In the genomic region with DNA sequence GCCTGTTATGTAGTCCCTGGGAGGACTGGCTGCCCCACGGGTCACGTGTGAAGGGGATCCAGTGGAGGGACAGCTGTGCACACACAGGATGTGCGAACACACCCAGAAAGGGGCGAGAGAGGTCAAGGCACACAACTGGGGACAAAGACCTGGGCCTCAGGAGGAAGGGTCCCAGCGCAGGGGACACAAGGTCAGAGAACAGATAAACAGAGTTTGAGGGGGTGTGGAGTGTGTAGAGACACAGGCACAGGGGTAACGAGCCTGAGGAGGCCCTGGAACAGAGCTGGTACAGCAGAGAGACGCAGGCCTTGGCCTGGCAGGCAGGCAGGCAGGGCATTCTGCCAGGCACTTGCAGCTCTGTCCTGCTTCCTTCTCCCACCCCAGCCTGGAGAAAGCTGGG, we compare ENCODE assay signal across 23 cellular contexts. TPM values are rescaled to one million over a fixed set of nuclear protein-coding genes. Genes with fewer than 3 reads are reported as not detected.
DNase-seq lines count a peak whose midpoint lies in the region; ATAC-seq, FAIRE-seq and TF ChIP-seq lines count a peak whose summit lies in the region.
"Had no signal": no experiment of that assay in that cellular context is flagged by ENCODE, and none has a peak within 500 bp of the region (broad histone marks: within the 10 kb centered on the region; RNA-seq: fewer than 3 reads in every experiment).

No MANE protein-coding gene starts in this region.

- no peaks in the 10 kb centered on the region for H4K20me1 ChIP-seq in HepG2 (ENCODE audit: insufficient read depth, low read length)
- H4K20me1 ChIP-seq: BLaER1 had no signal

- no peak overlapping the region for H3K4me3 Mint-ChIP-seq in activated CD4-positive, alpha-beta T cell treated with anti-CD3 and anti-CD28 coated beads for 36 hours
- no peak overlapping the region for H3K4me3 Mint-ChIP-seq in activated T-helper 17 cell treated with anti-CD3 and anti-CD28 coated beads, Interleukin-2, amount 50 U/mL, for 72 hours
- no peak overlapping the region for H3K4me3 Mint-ChIP-seq in naive thymus-derived CD4-positive, alpha-beta T cell
- H3K4me3 Mint-ChIP-seq: activated CD4-positive, alpha-beta memory T cell treated with anti-CD3 and anti-CD28 coated beads for 36 hours; HFFc6; nephron; T-cell had no signal

- no TSS peak for BruUV-seq in HepG2 (replicated peaks; lab: Mats Ljungman, UMichigan)

- no peak for TF ChIP-seq CTCF in HepG2 (CRISPR knock-in tag; IDR thresholded peaks at IDR 0.05)

- no peak for TF ChIP-seq EP300 in HepG2 (IDR thresholded peaks at IDR 0.05; ENCODE audit: low read depth in 2 of 2, low read length in 2 of 2)
- TF ChIP-seq EP300 in HepG2 (CRISPR knock-in tag; IDR thresholded peaks at IDR 0.05; ENCODE audit: borderline replicate concordance), result no peak

- H3K4me1 ChIP-seq in naive thymus-derived CD4-positive, alpha-beta T cell (ENCODE audit: control insufficient read depth in 2 of 2, insufficient read depth in 2 of 2, low read length in 2 of 2), result no peaks in the 10 kb centered on the region
- H3K4me1 ChIP-seq in HepG2 (ENCODE audit: insufficient read depth, low read length), result peaks cover 5% of the 10 kb centered on the region
- H3K4me1 ChIP-seq: A549, BLaER1, upper lobe of left lung had no signal

- POLR2A ChIA-PET in activated CD4-positive, alpha-beta T cell treated with anti-CD3 and anti-CD28 coated beads for 36 hours (lab: Charles Lee), result interaction anchor here (1.3 kb wide), 1 partner anchor 43 kb away, joined by 3 read pairs; no protein-coding TSS in a partner anchor
- POLR2A ChIA-PET in naive thymus-derived CD4-positive, alpha-beta T cell (lab: Charles Lee), result interaction anchor here (0.6 to 3.8 kb wide), 3 partner anchors 10 to 32 kb away, joined by 3 to 26 read pairs (median 3); no protein-coding TSS in a partner anchor
- POLR2A ChIA-PET in HepG2 (lab: Yijun Ruan, JAX), result no interaction called here

- no peak overlapping the region for H3K9ac ChIP-seq in HepG2 (ENCODE audit: insufficient read depth, low read depth, low read length)
- H3K9ac ChIP-seq: BLaER1 had no signal

- no peaks in the 10 kb centered on the region for H3K9me3 ChIP-seq in naive thymus-derived CD4-positive, alpha-beta T cell (ENCODE audit: control insufficient read depth in 2 of 3, low read length in 3 of 3)
- H3K9me3 ChIP-seq in HepG2 (ENCODE audit: low read length), result no peaks in the 10 kb centered on the region
- H3K9me3 ChIP-seq: A549, BLaER1, upper lobe of left lung had no signal

- H3K4me3 ChIP-seq in naive thymus-derived CD4-positive, alpha-beta T cell (ENCODE audit: low read length), result no peak overlapping the region
- no peak overlapping the region for H3K4me3 ChIP-seq in HepG2 (replicated peaks in 1 of 3; ENCODE audit: insufficient read depth in 1 of 3, low read depth in 2 of 3, low read length in 3 of 3)
- H3K4me3 ChIP-seq: A549, BLaER1, hepatocyte, upper lobe of left lung had no signal

- TF ChIP-seq POLR2A in HepG2 (IDR thresholded peaks at IDR 0.05; ENCODE audit: insufficient read depth in 1 of 2, low read depth in 2 of 2, low read length in 2 of 2), result no peak

- H2AFZ ChIP-seq in HepG2 (ENCODE audit: low read length), result no peak overlapping the region
- H2AFZ ChIP-seq: hepatocyte had no signal

- intact Hi-C loops in activated CD4-positive, alpha-beta T cell treated with anti-CD3 and anti-CD28 coated beads for 36 hours (cut with DNase I, micrococcal nuclease), result no loop called here
- intact Hi-C loops in naive thymus-derived CD4-positive, alpha-beta T cell (cut with micrococcal nuclease), result no loop called here
- intact Hi-C loops in HepG2 (cut with micrococcal nuclease; ENCODE audit: unreplicated experiment), result no loop called here

- peak overlapping the region; percentile 67 for H3K27ac Mint-ChIP-seq in activated CD4-positive, alpha-beta T cell treated with anti-CD3 and anti-CD28 coated beads for 36 hours
- H3K27ac Mint-ChIP-seq in activated T-helper 17 cell treated with anti-CD3 and anti-CD28 coated beads, Interleukin-2, amount 50 U/mL, for 72 hours, result peak overlapping the region; percentile 38
- H3K27ac Mint-ChIP-seq in naive thymus-derived CD4-positive, alpha-beta T cell, result peak overlapping the region in 1 of 9 donors; percentile 56
- H3K27ac Mint-ChIP-seq: HFFc6, nephron had no signal

- H3K79me2 ChIP-seq in HepG2 (ENCODE audit: insufficient read depth, low read length), result no peaks in the 10 kb centered on the region
- H3K79me2 ChIP-seq: hepatocyte had no signal

- DNase-seq in activated CD4-positive, alpha-beta T cell treated with anti-CD3 and anti-CD28 coated beads for 36 hours, result no peak
- no peak for DNase-seq in activated CD4-positive, alpha-beta T cell treated with anti-CD3 and anti-CD28 coated beads, Interleukin-2, amount 50 U/mL, for 48 hours
- peak; percentile 96 for DNase-seq in DMS53 (lab: John Stamatoyannopoulos, UW)
- no peak for DNase-seq in naive thymus-derived CD4-positive, alpha-beta T cell
- no peak for DNase-seq in stimulated activated naive CD4-positive, alpha-beta T cell (lab: John Stamatoyannopoulos, UW)
- DNase-seq in HepG2 (ENCODE audit: low spot score), result no peak
- DNase-seq: DMS79 treated with DMSO at 0.1 percent for 48 hours; HFFc6; Kasumi-1; mammary epithelial cell; NCI-H1105; stimulated activated CD4-positive, alpha-beta T cell treated with anti-CD3 and anti-CD28 coated beads, Interleukin-15, amount 100 ng/mL, for 24 hours; stimulated activated naive CD4-positive, alpha-beta T cell treated with Interleukin-2 at 50 U/mL for 16 hours; T-cell; upper lobe of left lung had no signal

- in situ Hi-C loops in HepG2 (cut with HindIII; ENCODE audit: extremely low pct_ligation_motif_present, low pct_unique_long_range_greater_than_20kb), result no loop called here

- H3K27me3 ChIP-seq in naive thymus-derived CD4-positive, alpha-beta T cell (ENCODE audit: control insufficient read depth in 2 of 2, insufficient read depth in 2 of 2, low read length in 2 of 2), result no peaks in the 10 kb centered on the region
- H3K27me3 ChIP-seq in HepG2 (ENCODE audit: control insufficient read depth in 1 of 2, insufficient read depth in 2 of 2, low read length in 2 of 2), result no peaks in the 10 kb centered on the region
- H3K27me3 ChIP-seq: BLaER1, hepatocyte, upper lobe of left lung had no signal

- H3K27me3 Mint-ChIP-seq in activated CD4-positive, alpha-beta T cell treated with anti-CD3 and anti-CD28 coated beads for 36 hours, result no peaks in the 10 kb centered on the region
- H3K27me3 Mint-ChIP-seq in activated T-helper 17 cell treated with anti-CD3 and anti-CD28 coated beads, Interleukin-2, amount 50 U/mL, for 72 hours, result no peaks in the 10 kb centered on the region
- H3K27me3 Mint-ChIP-seq in naive thymus-derived CD4-positive, alpha-beta T cell, result no peaks in the 10 kb centered on the region
- H3K27me3 Mint-ChIP-seq: activated CD4-positive, alpha-beta memory T cell treated with anti-CD3 and anti-CD28 coated beads for 36 hours; T-cell had no signal

- no peaks in the 10 kb centered on the region for H3K9me3 Mint-ChIP-seq in activated CD4-positive, alpha-beta T cell treated with anti-CD3 and anti-CD28 coated beads for 36 hours (ENCODE audit: low read depth)
- no peaks in the 10 kb centered on the region for H3K9me3 Mint-ChIP-seq in activated T-helper 17 cell treated with anti-CD3 and anti-CD28 coated beads, Interleukin-2, amount 50 U/mL, for 72 hours
- no peaks in the 10 kb centered on the region for H3K9me3 Mint-ChIP-seq in naive thymus-derived CD4-positive, alpha-beta T cell
- H3K9me3 Mint-ChIP-seq: activated CD4-positive, alpha-beta memory T cell treated with anti-CD3 and anti-CD28 coated beads for 36 hours; HFFc6; nephron; T-cell had no signal

- no peak for FAIRE-seq in HepG2 (lab: Jason Lieb, UNC)
- FAIRE-seq: A549, islet of Langerhans had no signal

- H3K36me3 ChIP-seq in naive thymus-derived CD4-positive, alpha-beta T cell (ENCODE audit: control insufficient read depth in 2 of 3, insufficient read depth in 3 of 3, low read length in 3 of 3), result peaks cover 0 to 83% (median 8%) of the 10 kb centered on the region in 3 experiments
- peaks cover 25 to 47% of the 10 kb centered on the region in 2 experiments for H3K36me3 ChIP-seq in HepG2 (replicated peaks in 1 of 2; ENCODE audit: control insufficient read depth in 1 of 2, insufficient read depth in 2 of 2, low read length in 2 of 2)

- H3K4me2 ChIP-seq in HepG2 (ENCODE audit: low read depth, low read length), result no peak overlapping the region
- H3K4me2 ChIP-seq: A549, BLaER1, hepatocyte had no signal

- ATAC-seq in activated CD4-positive, alpha-beta T cell treated with anti-CD3 and anti-CD28 coated beads for 36 hours, result no peak
- ATAC-seq in activated T-helper 17 cell treated with anti-CD3 and anti-CD28 coated beads, Interleukin-2, amount 50 U/mL, for 72 hours (replicated peaks), result no peak
- no peak for ATAC-seq in naive thymus-derived CD4-positive, alpha-beta T cell
- ATAC-seq in HG02973 (IDR thresholded peaks at IDR 0.05; ENCODE audit: unreplicated experiment) (no peak), HepG2 (no peak)

- H3K27ac ChIP-seq in naive thymus-derived CD4-positive, alpha-beta T cell (ENCODE audit: low read depth, low read length), result peak overlapping the region; percentile 6
- H3K27ac ChIP-seq in HepG2 (ENCODE audit: extremely low read length, insufficient read depth, low read length), result no peak overlapping the region
- H3K27ac ChIP-seq: A549, BLaER1, hepatocyte, upper lobe of left lung had no signal

- TF ChIP-seq RAD21 in HepG2 (CRISPR knock-in tag; IDR thresholded peaks at IDR 0.05), result no peak

- peaks cover 16% of the 10 kb centered on the region for H3K4me1 Mint-ChIP-seq in activated CD4-positive, alpha-beta T cell treated with anti-CD3 and anti-CD28 coated beads for 36 hours
- H3K4me1 Mint-ChIP-seq in activated T-helper 17 cell treated with anti-CD3 and anti-CD28 coated beads, Interleukin-2, amount 50 U/mL, for 72 hours, result peaks cover 10% of the 10 kb centered on the region
- H3K4me1 Mint-ChIP-seq in naive thymus-derived CD4-positive, alpha-beta T cell, result peaks cover 4 to 23% (median 17%) of the 10 kb centered on the region in 7 donors

- CTCF ChIA-PET in activated CD4-positive, alpha-beta T cell treated with anti-CD3 and anti-CD28 coated beads for 36 hours (lab: Charles Lee), result no interaction called here
- CTCF ChIA-PET in naive thymus-derived CD4-positive, alpha-beta T cell (lab: Charles Lee), result no interaction called here
- CTCF ChIA-PET in HepG2 (lab: Yijun Ruan, JAX; ENCODE audit: low intra/inter-chr PET ratio, low total read pairs), result no interaction called here

- H3K36me3 Mint-ChIP-seq in activated CD4-positive, alpha-beta T cell treated with anti-CD3 and anti-CD28 coated beads for 36 hours (ENCODE audit: low read depth), result peaks cover 68% of the 10 kb centered on the region
- peaks cover 99% of the 10 kb centered on the region for H3K36me3 Mint-ChIP-seq in activated T-helper 17 cell treated with anti-CD3 and anti-CD28 coated beads, Interleukin-2, amount 50 U/mL, for 72 hours (ENCODE audit: low read depth)
- peaks cover 7 to 39% (median 16%) of the 10 kb centered on the region in 5 donors for H3K36me3 Mint-ChIP-seq in naive thymus-derived CD4-positive, alpha-beta T cell

- 88% methylated on average over 7 of the region's 7 CpGs for WGBS in HepG2 (ENCODE audit: low lambda C conversion rate)

RNA-seq across cellular contexts. Expression of gene PSMD5, which starts 14.8 kb away (rescaled TPM):
- 10 to 100 TPM; 53.5 to 58.3 TPM for total RNA-seq in activated CD4-positive, alpha-beta T cell treated with anti-CD3 and anti-CD28 coated beads for 36 hours
- 10 to 100 TPM; 60.2 to 62.8 TPM for total RNA-seq in activated T-helper 17 cell treated with anti-CD3 and anti-CD28 coated beads, Interleukin-2, amount 50 U/mL, for 72 hours
- total RNA-seq in naive thymus-derived CD4-positive, alpha-beta T cell, result 10 to 100 TPM; 33.5 to 63.9 (median 44.0) TPM
- polyA plus RNA-seq in naive thymus-derived CD4-positive, alpha-beta T cell, result 10 to 100 TPM; 22.3 to 29.2 TPM
- total RNA-seq in HepG2 (2016; rRNA removed; fragmentation: Illumina TruSeq; extraction: Trizol), result 18.1 and 32.6 TPM in 2 replicates
- total RNA-seq in HepG2 (2016; cell fraction: cytosol; rRNA removed; fragmentation: Illumina TruSeq; extraction: Trizol; ENCODE audit: low read depth), result 4.5 and 4.8 TPM in 2 replicates
- total RNA-seq in HepG2 (2016; cell fraction: insoluble cytoplasmic fraction; rRNA removed; fragmentation: Illumina TruSeq; extraction: Trizol), result 18.2 and 34.4 TPM in 2 replicates
- 10.6 and 10.9 TPM in 2 replicates for total RNA-seq in HepG2 (2016; cell fraction: membrane; rRNA removed; fragmentation: Illumina TruSeq; extraction: Trizol)
- total RNA-seq in HepG2 (2016; cell fraction: nucleus; rRNA removed; fragmentation: Illumina TruSeq; extraction: Trizol), result 12.4 and 13.6 TPM in 2 replicates
- 10.6 and 12.7 TPM in 2 replicates for polyA plus RNA-seq in HepG2 (2011; rRNA removed)
- polyA plus RNA-seq in HepG2 (2011; cell fraction: cytosol; rRNA removed), result 5.4 and 8.9 TPM in 2 replicates
- 3.1 and 5.2 TPM in 2 replicates for polyA plus RNA-seq in HepG2 (2011; cell fraction: nucleus; rRNA removed)
- 9.2 and 10.8 TPM in 2 replicates for polyA plus RNA-seq in HepG2 (2012)
- polyA plus RNA-seq in HepG2 (2016; cell fraction: cytosol; fragmentation: Illumina TruSeq; extraction: Trizol; ENCODE audit: low read depth), result 1.4 and 1.6 TPM in 2 replicates
- polyA plus RNA-seq in HepG2 (2016; cell fraction: insoluble cytoplasmic fraction; fragmentation: Illumina TruSeq; extraction: Trizol; ENCODE audit: low read depth), result 28.5 and 31.9 TPM in 2 replicates
- 5.5 and 6.3 TPM in 2 replicates for polyA plus RNA-seq in HepG2 (2016; cell fraction: membrane; fragmentation: Illumina TruSeq; extraction: Trizol; ENCODE audit: low read depth)
- polyA plus RNA-seq in HepG2 (2016; cell fraction: nucleus; fragmentation: Illumina TruSeq; extraction: Trizol; ENCODE audit: insufficient read depth, low read depth), result 15.3 and 18.2 TPM in 2 replicates
- polyA minus RNA-seq in HepG2 (2011; rRNA and poly(A)+ RNA removed; ENCODE audit: low replicate concordance), result 11.4 and 32.6 TPM in 2 replicates
- 10.7 and 13.2 TPM in 2 replicates for polyA minus RNA-seq in HepG2 (2011; cell fraction: cytosol; rRNA and poly(A)+ RNA removed)
- polyA minus RNA-seq in HepG2 (2011; cell fraction: nucleus; rRNA and poly(A)+ RNA removed), result 14.9 and 16.2 TPM in 2 replicates

RNA-seq across cellular contexts. Expression of gene PHF19, which starts 19.5 kb away (rescaled TPM):
- 100 to 1,000 TPM; 168 to 169 TPM for total RNA-seq in activated CD4-positive, alpha-beta T cell treated with anti-CD3 and anti-CD28 coated beads for 36 hours
- 100 to 1,000 TPM; 236 to 258 TPM for total RNA-seq in activated T-helper 17 cell treated with anti-CD3 and anti-CD28 coated beads, Interleukin-2, amount 50 U/mL, for 72 hours
- 100 to 1,000 TPM in 3 of 5 experiments, 10 to 100 TPM in 2; 65.9 to 271 (median 197) TPM for total RNA-seq in naive thymus-derived CD4-positive, alpha-beta T cell
- 10 to 100 TPM; 13.1 to 16.5 TPM for polyA plus RNA-seq in naive thymus-derived CD4-positive, alpha-beta T cell
- 38.9 and 41.3 TPM in 2 replicates for total RNA-seq in HepG2 (2016; rRNA removed; fragmentation: Illumina TruSeq; extraction: Trizol)
- 37.4 and 48.9 TPM in 2 replicates for total RNA-seq in HepG2 (2016; cell fraction: cytosol; rRNA removed; fragmentation: Illumina TruSeq; extraction: Trizol; ENCODE audit: low read depth)
- 37.1 and 41.5 TPM in 2 replicates for total RNA-seq in HepG2 (2016; cell fraction: insoluble cytoplasmic fraction; rRNA removed; fragmentation: Illumina TruSeq; extraction: Trizol)
- 43.2 and 56.9 TPM in 2 replicates for total RNA-seq in HepG2 (2016; cell fraction: membrane; rRNA removed; fragmentation: Illumina TruSeq; extraction: Trizol)
- 34.7 and 40.7 TPM in 2 replicates for total RNA-seq in HepG2 (2016; cell fraction: nucleus; rRNA removed; fragmentation: Illumina TruSeq; extraction: Trizol)
- 25.5 and 29.7 TPM in 2 replicates for polyA plus RNA-seq in HepG2 (2011; rRNA removed)
- polyA plus RNA-seq in HepG2 (2011; cell fraction: cytosol; rRNA removed), result 20.2 and 33.0 TPM in 2 replicates
- 61.0 and 76.3 TPM in 2 replicates for polyA plus RNA-seq in HepG2 (2011; cell fraction: nucleus; rRNA removed)
- polyA plus RNA-seq in HepG2 (2012), result 20.3 and 24.3 TPM in 2 replicates
- 79.2 and 107 TPM in 2 replicates for polyA plus RNA-seq in HepG2 (2016; cell fraction: cytosol; fragmentation: Illumina TruSeq; extraction: Trizol; ENCODE audit: low read depth)
- polyA plus RNA-seq in HepG2 (2016; cell fraction: insoluble cytoplasmic fraction; fragmentation: Illumina TruSeq; extraction: Trizol; ENCODE audit: low read depth), result 42.2 and 45.3 TPM in 2 replicates
- 66.8 and 74.2 TPM in 2 replicates for polyA plus RNA-seq in HepG2 (2016; cell fraction: membrane; fragmentation: Illumina TruSeq; extraction: Trizol; ENCODE audit: low read depth)
- polyA plus RNA-seq in HepG2 (2016; cell fraction: nucleus; fragmentation: Illumina TruSeq; extraction: Trizol; ENCODE audit: insufficient read depth, low read depth), result 60.4 and 66.8 TPM in 2 replicates
- polyA minus RNA-seq in HepG2 (2011; rRNA and poly(A)+ RNA removed; ENCODE audit: low replicate concordance), result 67.2 and 159 TPM in 2 replicates
- polyA minus RNA-seq in HepG2 (2011; cell fraction: cytosol; rRNA and poly(A)+ RNA removed), result 15.8 and 17.7 TPM in 2 replicates
- 34.7 and 42.2 TPM in 2 replicates for polyA minus RNA-seq in HepG2 (2011; cell fraction: nucleus; rRNA and poly(A)+ RNA removed)
